ENCODE assay signal across 10 cellular contexts in the genomic region with DNA sequence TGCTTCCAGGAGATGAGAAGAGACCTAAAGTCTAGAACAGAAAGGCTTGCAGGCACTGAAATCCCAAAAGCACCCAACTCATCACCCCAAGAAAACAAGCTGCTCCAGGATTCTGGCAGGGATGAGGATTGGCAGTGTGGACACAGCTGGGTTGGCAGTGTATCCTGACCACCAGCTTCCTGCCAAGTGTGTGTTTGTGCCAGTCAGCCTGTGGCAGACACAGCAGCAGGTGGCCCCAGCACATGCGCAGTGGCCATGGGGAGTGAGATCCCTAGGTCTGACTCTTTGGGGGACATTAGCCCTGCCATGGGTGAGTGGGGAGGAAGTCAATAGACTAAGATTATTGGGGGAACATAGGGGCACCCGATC. TPM values are rescaled to one million over a fixed set of nuclear protein-coding genes. Genes with fewer than 3 reads are reported as not detected.
A peak's percentile ranks its signal among the peaks of the same experiment; 100 is the strongest.
DNase-seq lines count a peak whose midpoint lies in the region; ATAC-seq and TF ChIP-seq lines count a peak whose summit lies in the region.
"Had no signal": no experiment of that assay in that cellular context is flagged by ENCODE, and none has a peak within 500 bp of the region (broad histone marks: within the 10 kb centered on the region; RNA-seq: fewer than 3 reads in every experiment).

No MANE protein-coding gene starts in this region.

- peak; percentile 18 to 24 for ATAC-seq in activated CD4-positive, CD25-positive, alpha-beta regulatory T cell treated with anti-CD3 and anti-CD28 coated beads, Interleukin-2, amount 50 U/mL, for 24 hours
- peak; percentile 57 to 87 (median 76) for ATAC-seq in heart left ventricle
- no peak for ATAC-seq in stimulated activated effector memory CD8-positive, alpha-beta T cell treated with anti-CD3 and anti-CD28 coated beads, Interleukin-12 subunit alpha, Interleukin-12 subunit beta, amount 100 ng/mL, for 72 hours
- ATAC-seq in HG03095 (IDR thresholded peaks at IDR 0.05; ENCODE audit: unreplicated experiment), result no peak

- no peaks in the 10 kb centered on the region for H3K9me3 Mint-ChIP-seq in stimulated activated effector memory CD8-positive, alpha-beta T cell treated with anti-CD3 and anti-CD28 coated beads, Interleukin-12 subunit alpha, Interleukin-12 subunit beta, amount 100 ng/mL, for 72 hours
- H3K9me3 Mint-ChIP-seq: activated CD4-positive, alpha-beta T cell treated with anti-CD3 and anti-CD28 coated beads, Interleukin-2, amount 10 ng/mL, durations not matched to agents 24 days and 14 days had no signal

- no peak for DNase-seq in activated CD4-positive, CD25-positive, alpha-beta regulatory T cell (lab: John Stamatoyannopoulos, UW)
- DNase-seq in SHP77 (lab: John Stamatoyannopoulos, UW) (peak; percentile 84 to 95), heart left ventricle (peak in 4 of 5 donors; percentile 46 to 82 (median 78)), NCI-H2171 (lab: John Stamatoyannopoulos, UW) (no peak), foreskin melanocyte (no peak)
- DNase-seq in stimulated activated effector memory CD8-positive, alpha-beta T cell treated with anti-CD3 and anti-CD28 coated beads, Interleukin-12 subunit alpha, Interleukin-12 subunit beta, amount 100 ng/mL, for 72 hours (ENCODE audit: low spot score in 2 of 2), result no peak

- no peak overlapping the region for H3K4me3 Mint-ChIP-seq in stimulated activated effector memory CD8-positive, alpha-beta T cell treated with anti-CD3 and anti-CD28 coated beads, Interleukin-12 subunit alpha, Interleukin-12 subunit beta, amount 100 ng/mL, for 72 hours
- H3K4me3 Mint-ChIP-seq: activated CD4-positive, alpha-beta T cell treated with anti-CD3 and anti-CD28 coated beads, Interleukin-2, amount 10 ng/mL, durations not matched to agents 24 days and 14 days had no signal

- no peak for TF ChIP-seq CTCF in heart left ventricle (IDR thresholded peaks at IDR 0.05)

- peak overlapping the region in 2 of 12 donors; percentile 12 to 28 for H3K27ac ChIP-seq in heart left ventricle

- WGBS in heart left ventricle, 4 donors, result 70 to 85% (median 81%) methylated on average over 2 of the region's 2 CpGs

- peaks cover 0 to 46% (median 9%) of the 10 kb centered on the region in 12 donors for H3K4me1 ChIP-seq in heart left ventricle

- H3K9me3 ChIP-seq in heart left ventricle, result no peaks in the 10 kb centered on the region

- no peaks in the 10 kb centered on the region for H3K27me3 ChIP-seq in heart left ventricle

- intact Hi-C loops in heart left ventricle (cut with DNase I), result loop anchor here in 2 of 10 donors (5.0 to 10.0 kb wide), 2 partner anchors 48 to 75 kb away; no protein-coding TSS in a partner anchor

- peak overlapping the region; percentile 87 for H3K27ac Mint-ChIP-seq in stimulated activated effector memory CD8-positive, alpha-beta T cell treated with anti-CD3 and anti-CD28 coated beads, Interleukin-12 subunit alpha, Interleukin-12 subunit beta, amount 100 ng/mL, for 72 hours

- no peak overlapping the region for H3K4me3 ChIP-seq in heart left ventricle

- H3K36me3 ChIP-seq in heart left ventricle, result peaks cover 0 to 27% (median 19%) of the 10 kb centered on the region in 9 donors

- H3K4me1 Mint-ChIP-seq in stimulated activated effector memory CD8-positive, alpha-beta T cell treated with anti-CD3 and anti-CD28 coated beads, Interleukin-12 subunit alpha, Interleukin-12 subunit beta, amount 100 ng/mL, for 72 hours, result peaks cover 34% of the 10 kb centered on the region

- TF ChIP-seq POLR2A in heart left ventricle (IDR thresholded peaks at IDR 0.05), result no peak

- peaks cover 46% of the 10 kb centered on the region for H3K36me3 Mint-ChIP-seq in stimulated activated effector memory CD8-positive, alpha-beta T cell treated with anti-CD3 and anti-CD28 coated beads, Interleukin-12 subunit alpha, Interleukin-12 subunit beta, amount 100 ng/mL, for 72 hours

RNA-seq across cellular contexts. Expression of a gene that starts 8.7 kb away (rescaled TPM):
- 10 to 100 TPM; 53.7 to 88.7 (median 70.8) TPM for total RNA-seq in heart left ventricle
- polyA plus RNA-seq in heart left ventricle, result 10 to 100 TPM; 57.7 to 58.9 TPM

RNA-seq across cellular contexts. Expression of a gene that starts 16.0 kb away (rescaled TPM):
- total RNA-seq in heart left ventricle, result 10 to 100 TPM; 48.4 to 92.0 (median 67.7) TPM
- 10 to 100 TPM; 72.9 to 73.4 TPM for polyA plus RNA-seq in heart left ventricle

RNA-seq across cellular contexts. Expression of a gene that starts 20.9 kb away (rescaled TPM):
- 10 to 100 TPM; 65.0 to 92.3 (median 74.2) TPM for total RNA-seq in heart left ventricle
- polyA plus RNA-seq in heart left ventricle, result 100 to 1,000 TPM in 1 of 2 donors, 10 to 100 TPM in 1; 22.1 to 163 TPM

RNA-seq across cellular contexts. Expression of a gene that starts 21.6 kb away (rescaled TPM):
- total RNA-seq in heart left ventricle, result 1,000 to 10,000 TPM; 1,023 to 2,291 (median 2,114) TPM
- polyA plus RNA-seq in heart left ventricle, result 1,000 to 10,000 TPM in 1 of 2 donors, 100 to 1,000 TPM in 1; 752 to 3,565 TPM
- total RNA-seq: activated CD4-positive, alpha-beta T cell treated with anti-CD3 and anti-CD28 coated beads, Interleukin-2, amount 10 ng/mL, durations not matched to agents 24 days and 14 days; NCI-H460 had no signal

RNA-seq across cellular contexts. Expression of a gene that starts 22.5 kb away (rescaled TPM):
- total RNA-seq in heart left ventricle, result 100 to 1,000 TPM in 7 of 9 donors, 10 to 100 TPM in 2; 98.1 to 189 (median 132) TPM
- polyA plus RNA-seq in heart left ventricle, result 100 to 1,000 TPM; 173 to 272 TPM

Comparison
In these comparisons a context has a peak if more than half of its experiments do, and no peak if none do; other contexts are left out.
1. ATAC-seq: peak in activated CD4-positive, CD25-positive, alpha-beta regulatory T cell treated with anti-CD3 and anti-CD28 coated beads, Interleukin-2, amount 50 U/mL, for 24 hours (2 of 2) and heart left ventricle (4 of 4); none in stimulated activated effector memory CD8-positive, alpha-beta T cell treated with anti-CD3 and anti-CD28 coated beads, Interleukin-12 subunit alpha, Interleukin-12 subunit beta, amount 100 ng/mL, for 72 hours (single experiment) and HG03095 (single experiment).
2. DNase-seq: peak in SHP77 (2 of 2) and heart left ventricle (4 of 5); none in activated CD4-positive, CD25-positive, alpha-beta regulatory T cell (0 of 4), stimulated activated effector memory CD8-positive, alpha-beta T cell treated with anti-CD3 and anti-CD28 coated beads, Interleukin-12 subunit alpha, Interleukin-12 subunit beta, amount 100 ng/mL, for 72 hours (0 of 2), NCI-H2171 (single experiment) and foreskin melanocyte (single experiment).